In the genomic region with DNA sequence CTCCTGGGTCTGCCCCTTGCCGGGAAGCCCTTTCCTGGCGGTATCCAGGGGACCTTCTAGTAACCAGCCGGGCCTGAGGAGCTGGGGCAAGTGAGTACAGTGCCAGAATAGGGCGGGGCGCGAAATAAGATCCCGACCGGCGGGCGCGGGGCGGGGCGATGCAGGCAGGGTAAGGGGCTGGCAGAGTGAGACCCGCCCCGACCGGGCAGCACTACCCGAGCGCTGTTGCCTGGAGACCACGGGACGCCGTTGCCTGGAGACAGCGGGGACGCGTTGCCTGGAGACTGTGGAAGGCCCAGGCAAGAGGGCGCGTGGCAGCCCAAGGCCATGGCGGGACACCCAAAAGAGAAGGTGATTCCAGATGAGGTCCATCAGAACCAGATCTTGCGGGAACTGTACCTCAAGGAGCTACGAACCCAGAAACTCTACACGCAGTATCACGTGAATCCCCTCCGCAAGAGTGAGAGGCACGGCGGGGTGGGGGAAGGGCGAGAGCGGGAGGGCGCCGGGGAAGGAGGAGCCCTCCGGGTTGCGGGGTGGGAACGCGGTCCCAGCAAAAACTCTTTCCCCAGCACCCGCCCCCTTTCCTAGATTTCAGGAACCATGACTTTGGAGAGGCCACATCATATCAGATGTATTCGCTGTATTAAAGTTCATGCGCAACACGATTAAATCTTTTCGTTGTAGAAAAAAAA, we compare ENCODE assay signal across 8 cellular contexts. TPM values are rescaled to one million over a fixed set of nuclear protein-coding genes. Genes with fewer than 3 reads are reported as not detected.
DNase-seq lines count a peak whose midpoint lies in the region; ATAC-seq and TF ChIP-seq lines count a peak whose summit lies in the region.

No MANE protein-coding gene starts in this region.

- WGBS in ectodermal cell, 2 experiments: 5 to 7% methylated on average over 46 to 47 of the region's 47 CpGs
- 9% methylated on average over 47 of the region's 47 CpGs for WGBS in liver

- no peak for TF ChIP-seq RAD21 in liver (IDR thresholded peaks at IDR 0.05)

- TF ChIP-seq CTCF in VCaP (conservative IDR thresholded peaks at IDR 0.05): no peak
- no peak for TF ChIP-seq CTCF in liver (IDR thresholded peaks at IDR 0.05; ENCODE audit: low read depth, low read length, missing input control)

- H3K27me3 ChIP-seq in ectodermal cell (ENCODE audit: control insufficient read depth, insufficient read depth, low read length, poor library complexity, severe bottlenecking) (peaks cover 7% of the 10 kb centered on the region), liver (ENCODE audit: control insufficient read depth in 4 of 4, insufficient read depth in 4 of 4, low read length in 3 of 4) (peaks cover 0 to 5% (median 0%) of the 10 kb centered on the region in 4 donors)

- H3K4me1 ChIP-seq in ectodermal cell (ENCODE audit: control insufficient read depth, insufficient read depth, low read length): peaks cover 3% of the 10 kb centered on the region
- peaks cover 3 to 7% (median 6%) of the 10 kb centered on the region in 4 donors for H3K4me1 ChIP-seq in liver (ENCODE audit: control insufficient read depth in 4 of 4, insufficient read depth in 4 of 4, low read length in 3 of 4)

- ATAC-seq in HG03280 (IDR thresholded peaks at IDR 0.05; ENCODE audit: unreplicated experiment): no peak

- H3K27ac ChIP-seq in VCaP (peak overlapping the region; percentile 26; the same call in 1 of the 2 replicates), ectodermal cell (ENCODE audit: insufficient read depth, low read depth, low read length, poor library complexity, severe bottlenecking) (no peak overlapping the region), liver (ENCODE audit: low read depth in 1 of 2, low read length in 2 of 2) (no peak overlapping the region)

- no peaks in the 10 kb centered on the region for H3K9me3 ChIP-seq in ectodermal cell (ENCODE audit: control insufficient read depth, low read length)
- no peaks in the 10 kb centered on the region for H3K9me3 ChIP-seq in liver (ENCODE audit: control insufficient read depth in 4 of 4, low read length in 3 of 4)

- H3K9ac ChIP-seq in liver (ENCODE audit: low read depth in 1 of 2, low read length in 2 of 2): no peak overlapping the region

- H3K36me3 ChIP-seq in ectodermal cell (ENCODE audit: control insufficient read depth, insufficient read depth, low read length) (no peaks in the 10 kb centered on the region), liver (ENCODE audit: control insufficient read depth in 4 of 4, insufficient read depth in 3 of 4, low read depth in 1 of 4, low read length in 3 of 4) (no peaks in the 10 kb centered on the region)

- peak; percentile 94 for DNase-seq in DMS53 (lab: John Stamatoyannopoulos, UW)
- peak; percentile 79 for DNase-seq in NCI-H146 treated with DMSO at 0.1 percent for 48 hours (lab: John Stamatoyannopoulos, UW; ENCODE audit: unreplicated experiment)
- DNase-seq in stimulated activated CD4-positive, alpha-beta T cell treated with anti-CD3 and anti-CD28 coated beads, Interleukin-2, amount 100 ng/mL, for 24 hours: peak; percentile 24 to 63
- no peak for DNase-seq in central memory CD4-positive, alpha-beta T cell

- H3K4me3 ChIP-seq in ectodermal cell (ENCODE audit: insufficient read depth, low read depth, low read length) (peak overlapping the region; percentile 33), liver (ENCODE audit: low read depth in 1 of 3, low read length in 3 of 3) (peak overlapping the region in 2 of 3 donors; percentile 12 to 25)

TF ChIP-seq in liver, 16 proteins besides CTCF, POLR2A, EP300 and RAD21:
- TF ChIP-seq NR2F2 (IDR thresholded peaks at IDR 0.05): no peak

RNA-seq across cellular contexts. Expression of a gene that starts 24.3 kb away (rescaled TPM):
- 72.6 TPM for polyA plus RNA-seq in ectodermal cell (2013, experiment 1 of 4)
- polyA plus RNA-seq in ectodermal cell (2013, experiment 2 of 4): 65.3 TPM
- polyA plus RNA-seq in ectodermal cell (2013, experiment 3 of 4): 65.6 TPM
- 68.2 TPM for polyA plus RNA-seq in ectodermal cell (2013, experiment 4 of 4)
- total RNA-seq in liver: 10 to 100 TPM; 25.6 to 38.5 TPM
- polyA plus RNA-seq in liver: 10 to 100 TPM; 44.8 to 90.6 TPM

RNA-seq across cellular contexts. Expression of a gene that starts 24.4 kb away (rescaled TPM):
- 2.0 TPM for polyA plus RNA-seq in ectodermal cell (2013, experiment 1 of 4)
- 1.8 TPM for polyA plus RNA-seq in ectodermal cell (2013, experiment 2 of 4)
- polyA plus RNA-seq in ectodermal cell (2013, experiment 3 of 4): 1.2 TPM
- polyA plus RNA-seq in ectodermal cell (2013, experiment 4 of 4): 2.0 TPM
- total RNA-seq in liver: under 1 TPM; under 0.01 to 0.19 TPM
- polyA plus RNA-seq in liver: 10 to 100 TPM in 1 of 2 donors, under 1 TPM in 1; 0.01 to 14.5 TPM
